In genomic region chr2:209097168-209097567, GRCh38 we compare ENCODE assay signal across 24 cellular contexts.
"Had no signal": no experiment of that assay in that cellular context is flagged by ENCODE, and none has a peak within 500 bp of the region (broad histone marks: within the 10 kb centered on the region; RNA-seq: fewer than 3 reads in every experiment).

No MANE protein-coding gene starts in this region.

- H3K9me3 ChIP-seq: adrenal gland had no signal

- H3K27me3 Mint-ChIP-seq: activated naive CD8-positive, alpha-beta T cell treated with anti-CD3 and anti-CD28 coated beads, Interleukin-2, amount 10 ng/mL, durations not matched to agents 7 days and 5 days; T-cell had no signal

- H3K27me3 ChIP-seq: adrenal gland had no signal

- H3K4me1 Mint-ChIP-seq: activated naive CD8-positive, alpha-beta T cell treated with anti-CD3 and anti-CD28 coated beads, Interleukin-2, amount 10 ng/mL, durations not matched to agents 7 days and 5 days; T-cell had no signal

- H3K27ac Mint-ChIP-seq: activated CD8-positive, alpha-beta T cell treated with anti-CD3 and anti-CD28 coated beads, Interleukin-2, amount 10 ng/mL, durations not matched to agents 7 days and 5 days; activated naive CD8-positive, alpha-beta T cell treated with anti-CD3 and anti-CD28 coated beads, Interleukin-2, amount 10 ng/mL, durations not matched to agents 7 days and 5 days; T-cell had no signal

- H3K36me3 ChIP-seq: adrenal gland, WERI-Rb-1 had no signal

- H3K4me1 ChIP-seq: adrenal gland had no signal

- H3K27ac ChIP-seq: adrenal gland, PC-9, WERI-Rb-1 had no signal

- DNase-seq: activated CD4-positive, alpha-beta T cell treated with anti-CD3 and anti-CD28 coated beads for 4 hours; activated CD4-positive, alpha-beta T cell treated with anti-CD3 and anti-CD28 coated beads, Interleukin-2, amount 50 U/mL, for 4 hours; activated CD8-positive, alpha-beta memory T cell treated with anti-CD3 and anti-CD28 coated beads, Interleukin-2, amount 50 U/mL, for 48 hours; activated CD8-positive, alpha-beta T cell treated with anti-CD3 and anti-CD28 coated beads, Interleukin-2, amount 10 ng/mL, durations not matched to agents 7 days and 5 days; activated naive CD4-positive, alpha-beta T cell treated with anti-CD3 and anti-CD28 coated beads, Interleukin-2, amount 50 U/mL, for 16 hours; activated naive CD8-positive, alpha-beta T cell treated with anti-CD3 and anti-CD28 coated beads, Interleukin-2, amount 10 ng/mL, durations not matched to agents 7 days and 5 days; activated T-cell treated with anti-CD3 and anti-CD28 coated beads, Interleukin-2, amount 50 U/mL, for 1 hour; adrenal gland; anterior cingulate cortex; cerebellar nuclear complex; KBM-7; NCI-H1092; NCI-H1417; NCI-H1930; NCI-H2107; NCI-H446; NCI-H524; PC-9; SHP77 treated with DMSO at 0.1 percent for 48 hours; T-cell; T-helper 2 cell; T1000; WERI-Rb-1 had no signal

- H3K36me3 Mint-ChIP-seq: activated naive CD8-positive, alpha-beta T cell treated with anti-CD3 and anti-CD28 coated beads, Interleukin-2, amount 10 ng/mL, durations not matched to agents 7 days and 5 days; T-cell had no signal

- H2AFZ ChIP-seq: PC-9 had no signal

- ATAC-seq: activated CD4-positive, CD25-positive, alpha-beta regulatory T cell treated with anti-CD3 and anti-CD28 coated beads, Interleukin-2, amount 50 U/mL, for 24 hours; activated CD8-positive, alpha-beta T cell treated with anti-CD3 and anti-CD28 coated beads, Interleukin-2, amount 10 ng/mL, durations not matched to agents 7 days and 5 days; T-cell had no signal

- H3K9me3 Mint-ChIP-seq: activated naive CD8-positive, alpha-beta T cell treated with anti-CD3 and anti-CD28 coated beads, Interleukin-2, amount 10 ng/mL, durations not matched to agents 7 days and 5 days had no signal

- H3K4me3 Mint-ChIP-seq: activated CD8-positive, alpha-beta T cell treated with anti-CD3 and anti-CD28 coated beads, Interleukin-2, amount 10 ng/mL, durations not matched to agents 7 days and 5 days; activated naive CD8-positive, alpha-beta T cell treated with anti-CD3 and anti-CD28 coated beads, Interleukin-2, amount 10 ng/mL, durations not matched to agents 7 days and 5 days; T-cell had no signal

- H3K4me2 ChIP-seq: PC-9 had no signal

- H3K4me3 ChIP-seq: adrenal gland, PC-9 had no signal
